In genomic region chr22:17479129-17479528, GRCh38 we compare ENCODE assay signal across 1 cellular context.
TF ChIP-seq lines count a peak whose summit lies in the region.

No MANE protein-coding gene starts in this region.

TF ChIP-seq in GM23338, 12 proteins besides CTCF, POLR2A, EP300 and RAD21 (continued from another document):
- TF ChIP-seq ZNF462 (CRISPR knock-in tag; IDR thresholded peaks at IDR 0.05): no peak
- TF ChIP-seq STAT1 (IDR thresholded peaks at IDR 0.05; ENCODE audit: unreplicated experiment): no peak
- no peak for TF ChIP-seq REST (IDR thresholded peaks at IDR 0.05; ENCODE audit: unreplicated experiment)
